15 cellular contexts compared by ENCODE assay signal in genomic region chr12:119258149-119258548, GRCh38.
DNase-seq lines count a peak whose midpoint lies in the region; ATAC-seq and TF ChIP-seq lines count a peak whose summit lies in the region.
"Had no signal": no experiment of that assay in that cellular context is flagged by ENCODE, and none has a peak within 500 bp of the region (broad histone marks: within the 10 kb centered on the region; RNA-seq: fewer than 3 reads in every experiment).

No MANE protein-coding gene starts in this region.

- TF ChIP-seq CTCF in left ventricle myocardium inferior (IDR thresholded peaks at IDR 0.05; ENCODE audit: borderline replicate concordance) (no peak), upper lobe of right lung (IDR thresholded peaks at IDR 0.05) (no peak), esophagus muscularis mucosa (IDR thresholded peaks at IDR 0.05) (no peak)

- H3K27me3 ChIP-seq in left ventricle myocardium inferior (ENCODE audit: low read depth) (no peaks in the 10 kb centered on the region), upper lobe of right lung (no peaks in the 10 kb centered on the region), esophagus muscularis mucosa (no peaks in the 10 kb centered on the region)

- H3K36me3 ChIP-seq in left ventricle myocardium inferior (no peaks in the 10 kb centered on the region), upper lobe of right lung (no peaks in the 10 kb centered on the region), esophagus muscularis mucosa (no peaks in the 10 kb centered on the region)

- intact Hi-C loops in left ventricle myocardium superior (cut with micrococcal nuclease), result no loop called here
- intact Hi-C loops in left ventricle myocardium inferior (cut with micrococcal nuclease), result no loop called here
- intact Hi-C loops in upper lobe of right lung (cut with DNase I), result no loop called here
- intact Hi-C loops in esophagus muscularis mucosa (cut with DNase I), result loop anchor here (5.0 kb wide), 1 partner anchor 99 kb away; no protein-coding TSS in a partner anchor

- TF ChIP-seq POLR2A in esophagus muscularis mucosa (IDR thresholded peaks at IDR 0.05; ENCODE audit: low read depth), result no peak

- H3K9me3 ChIP-seq in left ventricle myocardium inferior (replicated peaks) (peaks cover 9% of the 10 kb centered on the region), upper lobe of right lung (no peaks in the 10 kb centered on the region), esophagus muscularis mucosa (peaks cover 0 to 6% (median 0%) of the 10 kb centered on the region in 4 donors)
- H3K9me3 ChIP-seq: psoas muscle, SK-N-SH had no signal

- peak; percentile 26 for ATAC-seq in left ventricle myocardium superior
- ATAC-seq in upper lobe of right lung, result peak; percentile 67
- ATAC-seq in GM19397 (IDR thresholded peaks at IDR 0.05; ENCODE audit: unreplicated experiment), result no peak
- ATAC-seq in HG03354 (IDR thresholded peaks at IDR 0.05; ENCODE audit: poor library complexity, severe bottlenecking, unreplicated experiment), result no peak
- ATAC-seq: psoas muscle had no signal

- H3K27ac ChIP-seq in left ventricle myocardium inferior (replicated peaks), result no peak overlapping the region
- H3K27ac ChIP-seq in upper lobe of right lung, result no peak overlapping the region
- H3K27ac ChIP-seq in esophagus muscularis mucosa (replicated peaks in 1 of 4), result no peak overlapping the region
- H3K27ac ChIP-seq: psoas muscle had no signal

- TF ChIP-seq EP300 in esophagus muscularis mucosa (IDR thresholded peaks at IDR 0.05), result no peak

- DNase-seq in left ventricle myocardium superior (no peak), left ventricle myocardium inferior (no peak), NCI-H510A treated with DMSO at 0.1 percent for 48 hours (lab: John Stamatoyannopoulos, UW) (peak; percentile 89), dermis microvascular lymphatic vessel endothelial cell (ENCODE audit: low read depth in 2 of 2) (peak; percentile 42 to 67), upper lobe of right lung (no peak), esophagus muscularis mucosa (ENCODE audit: extremely low spot score) (no peak)
- DNase-seq: activated CD4-positive, alpha-beta memory T cell treated with anti-CD3 and anti-CD28 coated beads for 36 hours; effector CD4-positive, alpha-beta T cell; left cardiac atrium; NCI-H1436 treated with DMSO at 0.1 percent for 48 hours; OCI-M1; psoas muscle; SK-N-SH had no signal

- no peak overlapping the region for H3K4me3 ChIP-seq in left ventricle myocardium inferior
- no peak overlapping the region for H3K4me3 ChIP-seq in upper lobe of right lung
- H3K4me3 ChIP-seq in esophagus muscularis mucosa, result no peak overlapping the region
- H3K4me3 ChIP-seq: psoas muscle had no signal

- H3K4me1 ChIP-seq in left ventricle myocardium inferior (peaks cover 18% of the 10 kb centered on the region), upper lobe of right lung (no peaks in the 10 kb centered on the region), esophagus muscularis mucosa (peaks cover 0 to 4% (median 1%) of the 10 kb centered on the region in 4 donors)
- H3K4me1 ChIP-seq: psoas muscle had no signal

- 39% methylated on average over 5 of the region's 7 CpGs for WGBS in esophagus muscularis mucosa

Comparison
In these comparisons a context has a peak if more than half of its experiments do, and no peak if none do; other contexts are left out.
1. ATAC-seq: peak in left ventricle myocardium superior (single experiment) and upper lobe of right lung (single experiment); none in GM19397 (single experiment) and HG03354 (single experiment).
2. DNase-seq: peak in NCI-H510A treated with DMSO at 0.1 percent for 48 hours (single experiment) and dermis microvascular lymphatic vessel endothelial cell (2 of 2); none in left ventricle myocardium superior (single experiment), left ventricle myocardium inferior (single experiment), upper lobe of right lung (single experiment) and esophagus muscularis mucosa (single experiment).